Comparison of ENCODE assay signal across 10 cellular contexts in the genomic region with DNA sequence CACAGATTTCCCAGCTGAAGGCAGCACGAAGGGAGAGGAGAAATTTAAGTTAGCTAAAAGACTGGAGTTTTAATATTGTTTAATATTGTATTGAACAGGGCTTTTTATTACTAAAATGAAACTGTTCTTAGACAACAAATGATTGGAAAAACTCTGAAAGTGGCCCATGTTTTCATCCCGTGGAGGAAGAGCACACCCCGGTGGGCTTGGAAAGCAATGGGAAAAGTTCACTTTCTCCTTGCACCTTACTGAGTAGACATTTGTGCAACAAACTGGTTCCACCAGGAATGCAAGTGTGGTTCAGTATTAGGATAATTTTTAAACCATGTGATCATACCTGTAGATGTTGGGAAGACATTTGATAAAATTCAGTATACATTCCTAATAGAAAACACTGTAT. TPM values are rescaled to one million over a fixed set of nuclear protein-coding genes. Genes with fewer than 3 reads are reported as not detected.
A peak's percentile ranks its signal among the peaks of the same experiment; 100 is the strongest.
DNase-seq lines count a peak whose midpoint lies in the region; ATAC-seq and TF ChIP-seq lines count a peak whose summit lies in the region.
"Had no signal": no experiment of that assay in that cellular context is flagged by ENCODE, and none has a peak within 500 bp of the region (broad histone marks: within the 10 kb centered on the region; RNA-seq: fewer than 3 reads in every experiment).

No MANE protein-coding gene starts in this region.

- peak; percentile 77 for TF ChIP-seq RAD21 in IMR-90 (IDR thresholded peaks at IDR 0.05; ENCODE audit: low read length)

- no peak overlapping the region for H4K91ac ChIP-seq in IMR-90 (ENCODE audit: insufficient read depth, low read depth, low read length)

- TF ChIP-seq POLR2A in IMR-90 (IDR thresholded peaks at IDR 0.05; ENCODE audit: low read depth, low read length), result no peak

- dilution Hi-C loops in IMR-90 (cut with HindIII; ENCODE audit: low sequenced_read_pairs, unreplicated experiment), result no loop called here

- no CpG with 5 or more reads among the region's 3 CpGs for WGBS in IMR-90 (ENCODE audit: extremely low coverage in 2 of 2, insufficient read length in 1 of 2), 2 experiments

- TF ChIP-seq CTCF in BE2C (IDR thresholded peaks at IDR 0.05; ENCODE audit: low read depth, low read length), result peak; percentile 41
- peak; percentile 71 for TF ChIP-seq CTCF in IMR-90 (conservative IDR thresholded peaks at IDR 0.05; ENCODE audit: low read depth, low read length)
- TF ChIP-seq CTCF in astrocyte of the spinal cord (IDR thresholded peaks at IDR 0.05; ENCODE audit: low read depth, low read length), result peak; percentile 61

- H2AK5ac ChIP-seq in IMR-90 (ENCODE audit: low read depth, low read length), result no peak overlapping the region

- DNase-seq in BE2C, result no peak
- peak; percentile 38 for DNase-seq in IMR-90
- DNase-seq in astrocyte of the spinal cord (ENCODE audit: low read depth, low spot score), result no peak
- DNase-seq in medulla oblongata (ENCODE audit: extremely low spot score), result peak; percentile 59
- no peak for DNase-seq in stimulated activated CD8-positive, alpha-beta memory T cell treated with anti-CD3 and anti-CD28 coated beads, Interleukin-4, amount 100 ng/mL, for 48 hours
- no peak for DNase-seq in GM19238 (ENCODE audit: insufficient read length, low spot score)
- no peak for DNase-seq in activated T-cell treated with anti-CD3 and anti-CD28 coated beads, Interleukin-2, amount 50 U/mL, for 24 hours
- DNase-seq in activated effector memory CD4-positive, alpha-beta T cell treated with Interleukin-2 at 50 U/mL for 16 hours, result no peak
- DNase-seq: MG63 had no signal

- no peak overlapping the region for H2BK120ac ChIP-seq in IMR-90 (ENCODE audit: low read depth, low read length)

- H2BK15ac ChIP-seq in IMR-90 (ENCODE audit: low read depth, low read length), result no peak overlapping the region

- H2BK20ac ChIP-seq in IMR-90 (ENCODE audit: low read depth, low read length), result no peak overlapping the region

- no peak overlapping the region for H3K14ac ChIP-seq in IMR-90 (replicated peaks; ENCODE audit: low read depth, low read length)

- no peaks in the 10 kb centered on the region for H3K4me1 Mint-ChIP-seq in activated T-cell treated with anti-CD3 and anti-CD28 coated beads, Interleukin-2, amount 50 U/mL, for 24 hours (ENCODE audit: low read depth)

- POLR2A ChIA-PET in IMR-90 (lab: Charles Lee; ENCODE audit: unreplicated experiment), result no interaction called here

- H3K36me3 ChIP-seq in BE2C (no peaks in the 10 kb centered on the region), IMR-90 (ENCODE audit: control insufficient read depth, insufficient read depth, low read length) (no peaks in the 10 kb centered on the region)
- H3K36me3 ChIP-seq: MG63 had no signal

- H3K9me3 Mint-ChIP-seq in activated T-cell treated with anti-CD3 and anti-CD28 coated beads, Interleukin-2, amount 50 U/mL, for 24 hours, result no peaks in the 10 kb centered on the region

- BruUV-seq in IMR-90 (replicated peaks; lab: Mats Ljungman, UMichigan), result no TSS peak

- H3K9me1 ChIP-seq in IMR-90 (ENCODE audit: insufficient read depth, low read length), result no peaks in the 10 kb centered on the region

- no peak overlapping the region for H3K18ac ChIP-seq in IMR-90 (ENCODE audit: low read depth, low read length)

- H3K4me3 ChIP-seq in BE2C (ENCODE audit: low read depth, low read length), result no peak overlapping the region
- H3K4me3 ChIP-seq in IMR-90 (ENCODE audit: insufficient read depth, low read depth, low read length), result no peak overlapping the region
- H3K4me3 ChIP-seq in astrocyte of the spinal cord (ENCODE audit: low read depth, low read length), result no peak overlapping the region
- H3K4me3 ChIP-seq: MG63 had no signal

- H3K27ac ChIP-seq in IMR-90 (ENCODE audit: insufficient read depth, low read length), result no peak overlapping the region

- no peak overlapping the region for H3K4me3 Mint-ChIP-seq in activated T-cell treated with anti-CD3 and anti-CD28 coated beads, Interleukin-2, amount 50 U/mL, for 24 hours
- H3K4me3 Mint-ChIP-seq: activated naive CD8-positive, alpha-beta T cell had no signal

- intact Hi-C loops in IMR-90 (cut with micrococcal nuclease), result loop anchor here (1.0 to 5.0 kb wide), 4 partner anchors 94 to 359 kb away; no protein-coding TSS in a partner anchor

- H4K8ac ChIP-seq in IMR-90 (ENCODE audit: low read depth in 2 of 2, low read length in 2 of 2), result no peak overlapping the region

- H4K5ac ChIP-seq in IMR-90 (ENCODE audit: low read depth, low read length), result no peak overlapping the region

- no peak overlapping the region for H2AK9ac ChIP-seq in IMR-90 (replicated peaks; ENCODE audit: low read depth, low read length, poor library complexity)

- H3K79me1 ChIP-seq in IMR-90 (ENCODE audit: low read depth in 1 of 2, low read length in 2 of 2), result no peaks in the 10 kb centered on the region

- no peak overlapping the region for H3K4ac ChIP-seq in IMR-90 (ENCODE audit: low read depth, low read length)

- H3K9ac ChIP-seq in IMR-90 (ENCODE audit: low read depth, low read length), result no peak overlapping the region

- peaks cover 10% of the 10 kb centered on the region for H3K27me3 Mint-ChIP-seq in activated T-cell treated with anti-CD3 and anti-CD28 coated beads, Interleukin-2, amount 50 U/mL, for 24 hours
- H3K27me3 Mint-ChIP-seq: activated naive CD8-positive, alpha-beta T cell had no signal

- H3K4me2 ChIP-seq in IMR-90 (ENCODE audit: low read depth, low read length), result no peak overlapping the region

- no peak overlapping the region for H3K27ac Mint-ChIP-seq in activated T-cell treated with anti-CD3 and anti-CD28 coated beads, Interleukin-2, amount 50 U/mL, for 24 hours
- H3K27ac Mint-ChIP-seq: activated naive CD8-positive, alpha-beta T cell had no signal

- no peak overlapping the region for H3K23ac ChIP-seq in IMR-90 (ENCODE audit: low read depth, low read length)

- no peaks in the 10 kb centered on the region for H3K36me3 Mint-ChIP-seq in activated T-cell treated with anti-CD3 and anti-CD28 coated beads, Interleukin-2, amount 50 U/mL, for 24 hours (ENCODE audit: low read depth)
- H3K36me3 Mint-ChIP-seq: activated naive CD8-positive, alpha-beta T cell had no signal

- CTCF ChIA-PET in IMR-90 (lab: Yijun Ruan, JAX), result interaction anchor here (0.7 to 1.6 kb wide), 5 partner anchors 8 to 96 kb away, joined by 3 to 4 read pairs (median 3); a partner anchor contains a TSS

- H2AFZ ChIP-seq in IMR-90 (replicated peaks; ENCODE audit: low read length, poor library complexity), result no peak overlapping the region

- in situ Hi-C loops in IMR-90 (cut with MboI; ENCODE audit: low sequenced_read_pairs), result no loop called here
- in situ Hi-C loops in astrocyte of the spinal cord (cut with HindIII; ENCODE audit: low sequenced_read_pairs), result no loop called here

- H2BK5ac ChIP-seq in IMR-90 (ENCODE audit: low read depth, low read length, poor library complexity, severe bottlenecking), result no peak overlapping the region

- H3K56ac ChIP-seq in IMR-90 (ENCODE audit: extremely low read depth, insufficient read depth, low read length), result no peak overlapping the region

- H3K27me3 ChIP-seq in BE2C (no peaks in the 10 kb centered on the region; the same call in 1 of the 2 replicates), IMR-90 (ENCODE audit: control insufficient read depth, insufficient read depth, low read length) (peaks cover 2% of the 10 kb centered on the region; the same call in 1 of the 2 replicates)
- H3K27me3 ChIP-seq: MG63 had no signal

- ATAC-seq in IMR-90 (ENCODE audit: low read depth), result peak; percentile 62; the same call in 1 of the 2 replicates

- H4K20me1 ChIP-seq in IMR-90 (ENCODE audit: insufficient read depth, low read length), result no peaks in the 10 kb centered on the region

- H3K4me1 ChIP-seq in BE2C, result no peaks in the 10 kb centered on the region
- no peaks in the 10 kb centered on the region for H3K4me1 ChIP-seq in IMR-90 (ENCODE audit: control insufficient read depth, insufficient read depth, low read length)

- H3K9me3 ChIP-seq in BE2C, result no peaks in the 10 kb centered on the region
- H3K9me3 ChIP-seq in IMR-90 (ENCODE audit: control insufficient read depth, insufficient read depth, low read length), result no peaks in the 10 kb centered on the region

TF ChIP-seq in IMR-90, 13 proteins besides CTCF, POLR2A, EP300 and RAD21:
- TF ChIP-seq SMC3 (IDR thresholded peaks at IDR 0.05; ENCODE audit: low read depth, low read length) (peak; percentile 58; the same call in 1 of the 2 replicates), MXI1 (IDR thresholded peaks at IDR 0.05; ENCODE audit: borderline replicate concordance, low read depth, low read length) (no peak)
TF ChIP-seq in IMR-90: peak in this region for 1.

RNA-seq across cellular contexts. Expression of a gene that starts 8.2 kb away (rescaled TPM):
- 0.28 TPM for polyA plus RNA-seq in BE2C (2012; ENCODE audit: insufficient read depth, insufficient read length, low read depth)
- under 0.01 TPM in 2 replicates for total RNA-seq in IMR-90 (2012; rRNA removed)
- polyA plus RNA-seq in IMR-90 (2012; rRNA removed), result 0.02 and 0.03 TPM in 2 replicates
- 0.04 and 0.05 TPM in 2 replicates for polyA plus RNA-seq in IMR-90 (2012; cell fraction: cytosol; rRNA removed)
- polyA plus RNA-seq in IMR-90 (2012; cell fraction: nucleus; rRNA removed; ENCODE audit: low replicate concordance), result 0.25 and 0.32 TPM in 2 replicates

Comparison
In these comparisons a context has a peak if more than half of its experiments do, and no peak if none do; other contexts are left out.
1. DNase-seq: peak in IMR-90 (single experiment) and medulla oblongata (single experiment); none in BE2C (single experiment), astrocyte of the spinal cord (single experiment), stimulated activated CD8-positive, alpha-beta memory T cell treated with anti-CD3 and anti-CD28 coated beads, Interleukin-4, amount 100 ng/mL, for 48 hours (single experiment), GM19238 (single experiment), activated T-cell treated with anti-CD3 and anti-CD28 coated beads, Interleukin-2, amount 50 U/mL, for 24 hours (single experiment) and activated effector memory CD4-positive, alpha-beta T cell treated with Interleukin-2 at 50 U/mL for 16 hours (single experiment).
2. Peak in every context shown above with its lines, with median percentiles within 50 percentile points of each other: CTCF ChIP-seq.